ENCODE assay signal across 22 cellular contexts in genomic region chr15:101337976-101338375, GRCh38. TPM values are rescaled to one million over a fixed set of nuclear protein-coding genes. Genes with fewer than 3 reads are reported as not detected.
DNase-seq lines count a peak whose midpoint lies in the region; ATAC-seq, FAIRE-seq and TF ChIP-seq lines count a peak whose summit lies in the region.
"Had no signal": no experiment of that assay in that cellular context is flagged by ENCODE, and none has a peak within 500 bp of the region (broad histone marks: within the 10 kb centered on the region; RNA-seq: fewer than 3 reads in every experiment).

No MANE protein-coding gene starts in this region.

- H4K20me1 ChIP-seq in BLaER1 treated with 17β-estradiol and CSF1 and Interleukin-3, amounts not matched to agents 10 nM and 100 nM, result no peaks in the 10 kb centered on the region

- H3K27ac ChIP-seq in BLaER1 treated with 17β-estradiol and CSF1 and Interleukin-3, amounts not matched to agents 10 nM and 100 nM, result no peak overlapping the region
- no peak overlapping the region for H3K27ac ChIP-seq in kidney (ENCODE audit: low read depth in 2 of 2, low read length in 2 of 2)
- H3K27ac ChIP-seq: A549, GM23248 had no signal

- H3K27me3 ChIP-seq in BLaER1 treated with 17β-estradiol and CSF1 and Interleukin-3, amounts not matched to agents 10 nM and 100 nM, result no peaks in the 10 kb centered on the region

- H3K9ac ChIP-seq in BLaER1 treated with 17β-estradiol and CSF1 and Interleukin-3, amounts not matched to agents 10 nM and 100 nM, result no peak overlapping the region
- no peak overlapping the region for H3K9ac ChIP-seq in kidney (ENCODE audit: low read length in 2 of 2)
- H3K9ac ChIP-seq: GM23248 had no signal

- no peak for TF ChIP-seq CTCF in kidney (IDR thresholded peaks at IDR 0.05; ENCODE audit: borderline replicate concordance, extremely low read depth, insufficient read depth)

- intact Hi-C loops in kidney (cut with DNase I), result no loop called here

- DNase-seq in Jurkat, Clone E6-1 (ENCODE audit: low read depth, low spot score), result peak; percentile 15
- DNase-seq in kidney (peak; percentile 19), NCI-H524 (lab: John Stamatoyannopoulos, UW) (no peak), left lobe of liver (ENCODE audit: low spot score) (no peak), HPDE6-E6E7 (ENCODE audit: extremely low spot score) (no peak)
- DNase-seq in activated CD8-positive, alpha-beta memory T cell treated with anti-CD3 and anti-CD28 coated beads, Interleukin-2, amount 50 U/mL, for 4 hours, result no peak
- DNase-seq: 8988T; ACHN; Calu3; CD4-positive, alpha-beta memory T cell; COR-L47; DMS153; EL; GDM1; GM23248; HFFc6 had no signal

- no peaks in the 10 kb centered on the region for H3K36me3 ChIP-seq in BLaER1 treated with 17β-estradiol and CSF1 and Interleukin-3, amounts not matched to agents 10 nM and 100 nM
- no peaks in the 10 kb centered on the region for H3K36me3 ChIP-seq in kidney (ENCODE audit: control insufficient read depth in 1 of 2, insufficient read depth in 2 of 2, low read length in 2 of 2)
- H3K36me3 ChIP-seq: HAP-1 had no signal

- FAIRE-seq in kidney (lab: Jason Lieb, UNC), result no peak
- FAIRE-seq: A549, GM12878, GM19239, H1 had no signal

- peaks cover 19 to 31% (median 22%) of the 10 kb centered on the region in 10 experiments; a peak in 19 of 20 replicates for H3K4me1 ChIP-seq in BLaER1 treated with 17β-estradiol and CSF1 and Interleukin-3, amounts not matched to agents 10 nM and 100 nM
- H3K4me1 ChIP-seq in kidney (ENCODE audit: control insufficient read depth in 1 of 2, insufficient read depth in 1 of 2, low read depth in 1 of 2, low read length in 2 of 2), result no peaks in the 10 kb centered on the region
- H3K4me1 ChIP-seq: A549 had no signal

- H3K4me2 ChIP-seq in BLaER1 treated with 17β-estradiol and CSF1 and Interleukin-3, amounts not matched to agents 10 nM and 100 nM, result peak overlapping the region in 8 of 11 experiments; percentile 17 to 79 (median 64); a peak in 15 of 22 replicates
- H3K4me2 ChIP-seq: A549 had no signal

- no peak for ATAC-seq in left lobe of liver
- ATAC-seq: A549, GM12878 had no signal

- H3K9me3 ChIP-seq in BLaER1 treated with 17β-estradiol and CSF1 and Interleukin-3, amounts not matched to agents 10 nM and 100 nM (replicated peaks in 1 of 11), result peaks cover 24 to 41% (median 38%) of the 10 kb centered on the region in 11 experiments
- no peaks in the 10 kb centered on the region for H3K9me3 ChIP-seq in kidney (ENCODE audit: control insufficient read depth in 1 of 2, low read length in 2 of 2)

- no peak overlapping the region for H3K4me3 ChIP-seq in BLaER1 treated with 17β-estradiol and CSF1 and Interleukin-3, amounts not matched to agents 10 nM and 100 nM
- no peak overlapping the region for H3K4me3 ChIP-seq in Jurkat, Clone E6-1 (ENCODE audit: low read length)
- H3K4me3 ChIP-seq in kidney (ENCODE audit: low read length in 2 of 2), result no peak overlapping the region
- H3K4me3 ChIP-seq: A549, GM12878, GM23248, HAP-1 had no signal

RNA-seq across cellular contexts. Expression of gene SNRPA1, which starts 42.9 kb away (rescaled TPM):
- 302 TPM for polyA plus RNA-seq in Jurkat, Clone E6-1 (2012; ENCODE audit: insufficient read depth, insufficient read length)
- total RNA-seq in kidney (44.9 TPM), left lobe of liver (22.2 TPM)
- 40.0 TPM for polyA plus RNA-seq in kidney (ENCODE audit: insufficient read depth, low read depth, low replicate concordance)

Comparison
In these comparisons a context has a peak if more than half of its experiments do, and no peak if none do; other contexts are left out.
1. DNase-seq: peak in Jurkat, Clone E6-1 (single experiment) and kidney (single experiment); none in activated CD8-positive, alpha-beta memory T cell treated with anti-CD3 and anti-CD28 coated beads, Interleukin-2, amount 50 U/mL, for 4 hours (single experiment), NCI-H524 (0 of 2), left lobe of liver (single experiment) and HPDE6-E6E7 (single experiment).